In the genomic region with DNA sequence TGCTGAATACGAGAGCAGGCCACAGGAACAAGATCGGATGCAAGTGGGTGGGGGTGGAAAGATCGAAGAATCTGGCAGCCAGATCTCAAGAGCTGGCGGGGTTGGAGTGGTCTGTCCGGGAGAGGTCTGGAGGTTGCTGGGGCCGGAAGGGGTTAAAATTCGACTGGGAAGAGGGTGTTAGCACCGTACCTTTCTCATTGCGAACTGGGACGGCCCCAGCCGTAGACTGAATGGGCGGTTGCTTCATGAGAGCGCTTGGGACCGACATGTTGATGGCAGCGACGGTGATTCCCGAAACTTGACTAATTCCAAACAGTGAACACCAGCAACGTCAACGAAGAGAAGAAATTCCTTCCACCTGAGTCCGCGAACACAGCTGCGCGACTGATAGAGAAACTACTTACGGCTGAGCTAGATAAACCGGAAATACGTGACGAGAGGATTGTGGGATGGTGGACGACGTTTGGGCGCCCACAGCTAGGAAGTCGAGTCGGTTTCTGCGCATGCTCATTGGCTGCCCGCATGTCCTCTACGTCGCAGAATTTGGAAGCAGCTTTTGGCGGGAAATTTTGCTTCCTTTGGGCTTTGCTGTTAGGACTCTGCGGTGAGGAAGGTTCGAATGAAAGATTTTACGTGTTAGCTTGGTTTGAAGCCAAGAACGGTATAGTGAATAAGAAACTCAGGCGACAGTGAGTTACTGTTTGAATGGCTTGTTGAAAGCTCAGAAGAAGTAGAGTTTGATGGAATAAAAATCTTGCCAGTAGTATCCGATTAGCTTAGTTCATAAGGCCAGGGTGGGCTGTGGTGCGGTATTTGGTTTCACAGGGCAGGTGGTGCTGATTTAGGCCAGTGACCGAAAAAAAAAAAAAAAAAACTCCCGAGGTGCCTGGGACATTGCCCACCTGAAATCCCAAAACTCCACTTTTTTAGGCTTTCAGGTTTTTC, we compare ENCODE assay signal across 8 cellular contexts. TPM values are rescaled to one million over a fixed set of nuclear protein-coding genes. Genes with fewer than 3 reads are reported as not detected.
DNase-seq lines count a peak whose midpoint lies in the region; ATAC-seq, FAIRE-seq and TF ChIP-seq lines count a peak whose summit lies in the region.

A gene with protein sequence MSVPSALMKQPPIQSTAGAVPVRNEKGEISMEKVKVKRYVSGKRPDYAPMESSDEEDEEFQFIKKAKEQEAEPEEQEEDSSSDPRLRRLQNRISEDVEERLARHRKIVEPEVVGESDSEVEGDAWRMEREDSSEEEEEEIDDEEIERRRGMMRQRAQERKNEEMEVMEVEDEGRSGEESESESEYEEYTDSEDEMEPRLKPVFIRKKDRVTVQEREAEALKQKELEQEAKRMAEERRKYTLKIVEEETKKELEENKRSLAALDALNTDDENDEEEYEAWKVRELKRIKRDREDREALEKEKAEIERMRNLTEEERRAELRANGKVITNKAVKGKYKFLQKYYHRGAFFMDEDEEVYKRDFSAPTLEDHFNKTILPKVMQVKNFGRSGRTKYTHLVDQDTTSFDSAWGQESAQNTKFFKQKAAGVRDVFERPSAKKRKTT (minus strand): TSS at position 389 of the 945 bp plus-strand sequence. CDS start 121 bp downstream, at position 268.

- H3K36me3 ChIP-seq in CD8-positive, alpha-beta T cell (ENCODE audit: insufficient read depth, low read length) = no peaks in the 10 kb centered on the region
- peaks cover 0 to 5% (median 0%) of the 10 kb centered on the region in 4 experiments; a peak in 1 of 8 replicates for H3K36me3 ChIP-seq in H1 (ENCODE audit: control insufficient read depth in 2 of 4, insufficient read depth in 4 of 4, low read length in 3 of 4)

- no peaks in the 10 kb centered on the region for H3K9me3 ChIP-seq in CD8-positive, alpha-beta T cell (ENCODE audit: low read length)
- H3K9me3 ChIP-seq in H1 (ENCODE audit: insufficient read depth in 2 of 2, low read depth in 1 of 2, low read length in 1 of 2) = peaks cover 0 to 3% of the 10 kb centered on the region in 2 experiments; a peak in 2 of 4 replicates

- H3K4me1 Mint-ChIP-seq in CD8-positive, alpha-beta T cell (ENCODE audit: low read depth) = peaks cover 63% of the 10 kb centered on the region
- peaks cover 24% of the 10 kb centered on the region for H3K4me1 Mint-ChIP-seq in memory B cell

- peak within 1 kb of the TSS; percentile 98 for H3K27ac Mint-ChIP-seq in CD8-positive, alpha-beta T cell
- H3K27ac Mint-ChIP-seq in memory B cell = peak within 1 kb of the TSS; percentile 98

- H2BK120ac ChIP-seq in H1 (replicated peaks; ENCODE audit: low read depth, low read length) = no peak within 1 kb of the TSS

- peak within 1 kb of the TSS; percentile 76; the same call in 1 of the 2 replicates for H4K8ac ChIP-seq in H1 (ENCODE audit: extremely low read depth, insufficient read depth, low read length)

- H2BK5ac ChIP-seq in H1 (ENCODE audit: low read depth, low read length) = peak within 1 kb of the TSS; percentile 95

- CTCF ChIA-PET in CD8-positive, alpha-beta T cell (lab: Charles Lee) = interaction anchor here (0.9 to 1.2 kb wide), 2 partner anchors 24 to 48 kb away, joined by 5 to 7 read pairs; a partner anchor contains a TSS
- CTCF ChIA-PET in H1 (lab: Charles Lee; ENCODE audit: partially characterized antibody) = no interaction called here

- TF ChIP-seq POLR2A in H1 (IDR thresholded peaks at IDR 0.05; ENCODE audit: control extremely low read depth in 1 of 2, low read depth in 2 of 2, low read length in 2 of 2) = peak; percentile 48 to 94

- H2BK12ac ChIP-seq in H1 (ENCODE audit: low read depth, low read length) = peak within 1 kb of the TSS; percentile 17; the same call in 1 of the 2 replicates

- H3K9ac ChIP-seq in H1 (replicated peaks in 1 of 4; ENCODE audit: extremely low read depth in 1 of 4, low read depth in 3 of 4, low read length in 3 of 4) = peak within 1 kb of the TSS; percentile 75 to 91 (median 88)

- H2BK15ac ChIP-seq in H1 (ENCODE audit: low read length) = no peak within 1 kb of the TSS

- H2BK20ac ChIP-seq in H1 (ENCODE audit: low read length) = 0 out of 2 replicates have a peak within 1 kb of the TSS, but pooled peaks have one; percentile 67

- no peak within 1 kb of the TSS for H3K4ac ChIP-seq in H1 (replicated peaks; ENCODE audit: insufficient read length, low read depth, low read length)

- H4K91ac ChIP-seq in H1 (replicated peaks; ENCODE audit: insufficient read length, low read length) = peak within 1 kb of the TSS; percentile 1

- H3K9me3 Mint-ChIP-seq in CD8-positive, alpha-beta T cell = no peaks in the 10 kb centered on the region
- H3K9me3 Mint-ChIP-seq in memory B cell = no peaks in the 10 kb centered on the region

- H3K4me1 ChIP-seq in CD8-positive, alpha-beta T cell (ENCODE audit: insufficient read depth, low read length) = peaks cover 53% of the 10 kb centered on the region
- H3K4me1 ChIP-seq in H1 (replicated peaks in 1 of 4; ENCODE audit: control insufficient read depth in 3 of 4, insufficient read depth in 4 of 4, low read length in 3 of 4) = peaks cover 0 to 4% (median 2%) of the 10 kb centered on the region in 4 experiments; a peak in 4 of 7 replicates

- H3K36me3 Mint-ChIP-seq in CD8-positive, alpha-beta T cell = peaks cover 21% of the 10 kb centered on the region
- peaks cover 2% of the 10 kb centered on the region for H3K36me3 Mint-ChIP-seq in memory B cell

- H3K27me3 Mint-ChIP-seq in CD8-positive, alpha-beta T cell (ENCODE audit: low read depth) = no peaks in the 10 kb centered on the region
- H3K27me3 Mint-ChIP-seq in memory B cell = no peaks in the 10 kb centered on the region

- H3K56ac ChIP-seq in H1 (replicated peaks; ENCODE audit: insufficient read length, low read depth, low read length) = no peak within 1 kb of the TSS

- H3K18ac ChIP-seq in H1 (ENCODE audit: extremely low read depth, low read length) = peak within 1 kb of the TSS; percentile 73; the same call in 1 of the 2 replicates

- peak within 1 kb of the TSS; percentile 10 for H4K5ac ChIP-seq in H1 (ENCODE audit: insufficient read length, low read depth, low read length)

- no peaks in the 10 kb centered on the region for H3K23me2 ChIP-seq in H1 (ENCODE audit: low read depth, low read length)

- H3K27me3 ChIP-seq in CD8-positive, alpha-beta T cell (ENCODE audit: insufficient read depth, low read length) = no peaks in the 10 kb centered on the region
- H3K27me3 ChIP-seq in H1 (replicated peaks in 1 of 4; ENCODE audit: control insufficient read depth in 3 of 4, extremely low read depth in 1 of 4, insufficient read depth in 3 of 4, low read length in 3 of 4) = peaks cover 0 to 16% (median 4%) of the 10 kb centered on the region in 4 experiments; a peak in 4 of 7 replicates

- H3K4me3 Mint-ChIP-seq in CD8-positive, alpha-beta T cell = peak within 1 kb of the TSS; percentile 99
- peak within 1 kb of the TSS; percentile 95 for H3K4me3 Mint-ChIP-seq in memory B cell

- H3K4me2 ChIP-seq in H1 (ENCODE audit: insufficient read depth in 1 of 2, low read depth in 2 of 2, low read length in 2 of 2) = peak within 1 kb of the TSS; percentile 55 to 80

- H3K23ac ChIP-seq in H1 (ENCODE audit: insufficient read length) = no peak within 1 kb of the TSS

- peak; percentile 59 for FAIRE-seq in HTR-8/SVneo (lab: Jason Lieb, UNC)
- peak; percentile 86 for FAIRE-seq in H1 (lab: Jason Lieb, UNC)

- H3K4me3 ChIP-seq in CD8-positive, alpha-beta T cell (ENCODE audit: low read depth, low read length) = peak within 1 kb of the TSS; percentile 88
- peak within 1 kb of the TSS; percentile 63 to 98 (median 90) for H3K4me3 ChIP-seq in H1 (ENCODE audit: extremely low read depth in 1 of 4, insufficient read depth in 2 of 4, low read depth in 3 of 4, low read length in 4 of 4)

- H3K79me2 ChIP-seq in H1 (ENCODE audit: control insufficient read depth in 1 of 2, insufficient read depth in 2 of 2, low read length in 2 of 2) = peaks cover 3 to 36% of the 10 kb centered on the region in 2 experiments

- DNase-seq in CD8-positive, alpha-beta T cell = peak; percentile 78 to 95 (median 89)
- DNase-seq in GM20000 (ENCODE audit: low spot score) (peak; percentile 91), HTR-8/SVneo (ENCODE audit: insufficient read length, low spot score) (peak; percentile 95), NOMO-1 treated with dmso at 0.1 percent for 144 hours (lab: John Stamatoyannopoulos, UW; ENCODE audit: unreplicated experiment) (peak; percentile 98), H1 (ENCODE audit: low read depth in 1 of 2, low spot score in 2 of 2) (peak; percentile 72 to 83), memory B cell (ENCODE audit: low spot score in 2 of 2) (peak; percentile 71 to 85)
- peak; percentile 50 to 82 (median 80) for DNase-seq in activated CD8-positive, alpha-beta memory T cell treated with anti-CD3 and anti-CD28 coated beads for 48 hours (ENCODE audit: low read depth in 2 of 3, low spot score in 2 of 3)
- DNase-seq in stimulated activated CD8-positive, alpha-beta memory T cell treated with anti-CD3 and anti-CD28 coated beads, Interleukin-12 subunit alpha, Interleukin-12 subunit beta, amount 100 ng/mL, for 24 hours (ENCODE audit: extremely low read depth) = peak; percentile 80

- WGBS in H1 (ENCODE audit: extremely low coverage in 1 of 2, insufficient coverage in 1 of 2, insufficient read length in 1 of 2, insufficient replicate concordance in 2 of 2, low coverage in 1 of 2, low lambda C conversion rate in 2 of 2, missing lambda C conversion rate in 1 of 2), 2 experiments = 13% methylated on average over 46 of the region's 46 CpGs; no CpG with 5 or more reads in 1 of the 2 experiments

- ATAC-seq in CD8-positive, alpha-beta T cell = peak; percentile 94
- peak; percentile 88 for ATAC-seq in memory B cell (ENCODE audit: low read depth)

- no peak for TF ChIP-seq CTCF in CD8-positive, alpha-beta T cell (IDR thresholded peaks at IDR 0.05)
- TF ChIP-seq CTCF in GM20000 (IDR thresholded peaks at IDR 0.05; ENCODE audit: extremely low read depth, missing control alignments) (no peak), H1 (IDR thresholded peaks at IDR 0.05; ENCODE audit: control extremely low read depth in 1 of 3, insufficient read depth in 1 of 3, low read depth in 1 of 3, low read length in 3 of 3) (no peak)

- peak within 1 kb of the TSS; percentile 91 for H3K27ac ChIP-seq in CD8-positive, alpha-beta T cell (ENCODE audit: low read depth, low read length)
- H3K27ac ChIP-seq in H1 (ENCODE audit: low read depth, low read length) = peak within 1 kb of the TSS; percentile 90

- H2AK5ac ChIP-seq in H1 (ENCODE audit: low read depth, low read length) = no peak within 1 kb of the TSS

- no peaks in the 10 kb centered on the region; the same call in none of the 2 replicates for H3K79me1 ChIP-seq in H1 (ENCODE audit: low read depth, low read length)

- no peak for TF ChIP-seq RAD21 in H1 (IDR thresholded peaks at IDR 0.05 in 1 of 2, conservative IDR thresholded peaks at IDR 0.05 in 1 of 2; ENCODE audit: low read depth in 2 of 2, low read length in 2 of 2)

- peak within 1 kb of the TSS; percentile 98 for H2AFZ ChIP-seq in H1 (ENCODE audit: low read length)

- POLR2A ChIA-PET in CD8-positive, alpha-beta T cell (lab: Charles Lee) = interaction anchor here (0.8 to 2.3 kb wide), 9 partner anchors 12 to 896 kb away, joined by 3 to 28 read pairs (median 5); a partner anchor contains a TSS
- POLR2A ChIA-PET in H1 (lab: Charles Lee; ENCODE audit: partially characterized antibody) = interaction anchor here (0.6 to 3.2 kb wide), 13 partner anchors 19 to 611 kb away, joined by 3 to 22 read pairs (median 4); a partner anchor contains a TSS

- H3K14ac ChIP-seq in H1 (ENCODE audit: insufficient read length) = no peak within 1 kb of the TSS

- no peaks in the 10 kb centered on the region for H4K20me1 ChIP-seq in H1 (replicated peaks in 1 of 2; ENCODE audit: control insufficient read depth in 1 of 2, insufficient read depth in 2 of 2, low read length in 2 of 2)

- intact Hi-C loops in CD8-positive, alpha-beta T cell (cut with DNase I, micrococcal nuclease) = loop anchor here (1.0 to 10.0 kb wide), 9 partner anchors 19 to 710 kb away; a partner anchor contains a TSS

- TF ChIP-seq EP300 in H1 (IDR thresholded peaks at IDR 0.05; ENCODE audit: borderline replicate concordance in 1 of 2, low read depth in 2 of 2, low read length in 2 of 2) = no peak

RNA-seq across cellular contexts. Expression of the gene that starts here (rescaled TPM):
- total RNA-seq in CD8-positive, alpha-beta T cell = 10 to 100 TPM; 10.1 to 11.9 TPM
- total RNA-seq in H1 (2021; fragmentation: NEBNext Ultra II Directional; extraction: Animal tissue kit (Norgen Biotek cat#: 25700)) = 36.6 and 36.7 TPM in 2 replicates
- 11.0 and 23.6 TPM in 2 replicates for polyA plus RNA-seq in H1 (2011; rRNA removed)
- polyA plus RNA-seq in H1 (2011; cell fraction: cytosol; rRNA removed) = 26.8 TPM
- polyA plus RNA-seq in H1 (2011; cell fraction: nucleus; rRNA removed) = 8.9 TPM
- polyA plus RNA-seq in H1 (2012, experiment 1 of 2) = 40.7 to 49.0 TPM (median 42.9 TPM) in 4 replicates
- 6.1 TPM for polyA plus RNA-seq in H1 (2012, experiment 2 of 2)
- polyA plus RNA-seq in H1 (2013, experiment 1 of 2) = 32.2 TPM
- polyA plus RNA-seq in H1 (2013, experiment 2 of 2) = 30.8 TPM
- polyA minus RNA-seq in H1 (2011; rRNA and poly(A)+ RNA removed) = 16.4 and 23.3 TPM in 2 replicates
- 10.3 TPM for polyA minus RNA-seq in H1 (2011; cell fraction: cytosol; rRNA and poly(A)+ RNA removed)
- 8.8 TPM for polyA minus RNA-seq in H1 (2011; cell fraction: nucleus; rRNA and poly(A)+ RNA removed)

Comparison
In these comparisons a context has a peak if more than half of its experiments do, and no peak if none do; other contexts are left out.
1. Peak in every context shown above with its lines: DNase-seq, ATAC-seq, H3K4me3 ChIP-seq and H3K27ac ChIP-seq.